Comparison of ENCODE assay signal across 29 cellular contexts in the genomic region with DNA sequence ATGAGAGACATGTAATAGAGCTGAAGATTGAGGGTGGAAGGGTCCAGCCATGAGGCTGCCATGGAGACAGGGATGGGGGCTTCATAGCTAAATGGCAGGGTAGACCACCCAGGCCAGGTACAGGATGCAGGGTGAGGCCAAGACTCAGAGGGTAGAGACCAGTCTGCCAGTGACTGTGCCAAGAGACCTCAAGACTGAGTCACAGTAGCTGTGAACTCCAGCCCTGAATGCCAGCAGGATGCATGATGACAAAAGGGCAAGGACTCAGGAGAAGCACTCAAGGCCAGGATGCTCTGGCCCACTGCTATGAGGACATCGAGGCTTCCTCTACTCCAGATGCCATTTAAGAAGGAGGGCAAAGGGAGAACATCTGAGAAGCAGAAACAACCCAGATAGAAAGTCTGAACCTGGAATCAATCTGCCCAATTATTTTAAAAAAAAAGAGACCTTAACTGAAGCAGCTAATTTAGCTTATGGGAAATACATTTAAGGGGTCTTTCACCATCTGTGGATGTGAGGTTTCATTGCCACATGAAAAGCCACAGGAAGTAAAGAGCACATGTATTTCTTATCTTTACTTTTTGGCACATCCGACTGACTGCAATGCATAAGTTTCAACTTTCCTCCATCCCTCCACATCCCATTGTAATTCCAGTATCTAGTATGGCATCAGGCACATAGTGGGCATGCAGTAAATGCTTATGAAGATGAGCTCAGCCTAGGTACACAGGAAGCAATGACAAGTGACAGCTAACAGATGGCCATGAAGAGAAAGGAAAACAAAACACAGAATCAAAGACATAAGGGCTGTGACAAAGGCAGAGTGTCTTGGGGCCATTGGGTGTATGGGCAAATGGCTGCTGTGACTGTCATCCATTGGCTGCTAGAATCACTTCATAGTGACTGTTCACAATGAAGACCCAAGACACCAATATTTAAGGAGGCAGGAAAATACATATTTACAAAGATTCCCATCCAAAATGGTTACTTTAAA. TPM values are rescaled to one million over a fixed set of nuclear protein-coding genes. Genes with fewer than 3 reads are reported as not detected.
DNase-seq lines count a peak whose midpoint lies in the region; ATAC-seq and TF ChIP-seq lines count a peak whose summit lies in the region.
"Had no signal": no experiment of that assay in that cellular context is flagged by ENCODE, and none has a peak within 500 bp of the region (broad histone marks: within the 10 kb centered on the region; RNA-seq: fewer than 3 reads in every experiment).

No MANE protein-coding gene starts in this region.

- peak overlapping the region in 1 of 2 donors; percentile 38 for H3K4me3 Mint-ChIP-seq in activated T-cell treated with anti-CD3 and anti-CD28 coated beads, Interleukin-2, amount 50 U/mL, for 72 hours
- peak overlapping the region; percentile 16 for H3K4me3 Mint-ChIP-seq in activated T-helper 17 cell treated with anti-CD3 and anti-CD28 coated beads, Interleukin-2, amount 50 U/mL, for 72 hours
- no peak overlapping the region for H3K4me3 Mint-ChIP-seq in activated CD8-positive, alpha-beta memory T cell treated with anti-CD3 and anti-CD28 coated beads, Interleukin-2, amount 10 ng/mL, durations not matched to agents 7 days and 5 days
- H3K4me3 Mint-ChIP-seq in GM23338: no peak overlapping the region
- H3K4me3 Mint-ChIP-seq: B cell had no signal

- intact Hi-C loops in right lobe of liver (cut with DNase I): no loop called here

- peaks cover 21% of the 10 kb centered on the region for H3K4me1 Mint-ChIP-seq in activated T-cell treated with anti-CD3 and anti-CD28 coated beads, Interleukin-2, amount 50 U/mL, for 72 hours (ENCODE audit: low read depth)
- H3K4me1 Mint-ChIP-seq in activated T-helper 17 cell treated with anti-CD3 and anti-CD28 coated beads, Interleukin-2, amount 50 U/mL, for 72 hours: peaks cover 21% of the 10 kb centered on the region
- H3K4me1 Mint-ChIP-seq in activated CD8-positive, alpha-beta memory T cell treated with anti-CD3 and anti-CD28 coated beads, Interleukin-2, amount 10 ng/mL, durations not matched to agents 7 days and 5 days: peaks cover 3% of the 10 kb centered on the region
- H3K4me1 Mint-ChIP-seq in GM23338: peaks cover 11% of the 10 kb centered on the region
- H3K4me1 Mint-ChIP-seq: B cell had no signal

- peak in 1 of 2 donors; percentile 3 for DNase-seq in activated T-cell treated with anti-CD3 and anti-CD28 coated beads, Interleukin-2, amount 50 U/mL, for 72 hours
- no peak for DNase-seq in activated T-cell treated with anti-CD3 and anti-CD28 coated beads, Interleukin-2, amount 50 U/mL, for 1 hour
- peak; percentile 94 for DNase-seq in Jurkat, Clone E6-1 (ENCODE audit: low read depth, low spot score)
- DNase-seq in stimulated activated naive CD8-positive, alpha-beta T cell treated with anti-CD3 and anti-CD28 coated beads, Interleukin-15, Interleukin-2, amounts not matched to agents 100 U/mL and 50 U/mL, for 24 hours: peak; percentile 19
- no peak for DNase-seq in activated CD8-positive, alpha-beta memory T cell treated with anti-CD3 and anti-CD28 coated beads, Interleukin-2, amount 10 ng/mL, durations not matched to agents 7 days and 5 days
- no peak for DNase-seq in right lobe of liver
- DNase-seq in GM23338 (ENCODE audit: low spot score): no peak
- DNase-seq: activated effector memory CD4-positive, alpha-beta T cell treated with anti-CD3 and anti-CD28 coated beads, Interleukin-2, amount 50 U/mL, for 16 hours; central memory CD4-positive, alpha-beta T cell; COR-L47; GDM1; H7; head of caudate nucleus; left ventricle myocardium superior; mesendoderm; MV-4-11; NCI-H1436 treated with DMSO at 0.1 percent for 48 hours; NCI-H446 treated with DMSO at 0.1 percent for 48 hours; NCI-H82; posterior cingulate gyrus; stimulated activated CD4-positive, alpha-beta T cell treated with anti-CD3 and anti-CD28 coated beads, Interleukin-2, amount 100 ng/mL, for 24 hours; transverse colon; WERI-Rb-1 had no signal

- WGBS in right lobe of liver (ENCODE audit: insufficient coverage, low coverage, low lambda C conversion rate, missing lambda C conversion rate): 46% methylated on average over 2 of the region's 2 CpGs

- CTCF ChIA-PET in activated CD8-positive, alpha-beta memory T cell treated with anti-CD3 and anti-CD28 coated beads, Interleukin-2, amount 10 ng/mL, durations not matched to agents 7 days and 5 days (lab: Charles Lee): no interaction called here

- peak; percentile 65 to 72 for ATAC-seq in activated T-cell treated with anti-CD3 and anti-CD28 coated beads, Interleukin-2, amount 50 U/mL, for 72 hours (replicated peaks in 1 of 2)
- ATAC-seq in activated T-helper 17 cell treated with anti-CD3 and anti-CD28 coated beads, Interleukin-2, amount 50 U/mL, for 72 hours (replicated peaks): peak; percentile 78
- ATAC-seq in stimulated activated naive CD8-positive, alpha-beta T cell treated with anti-CD3 and anti-CD28 coated beads, Interleukin-15, Interleukin-2, amounts not matched to agents 100 U/mL and 50 U/mL, for 24 hours: peak; percentile 85
- no peak for ATAC-seq in activated CD8-positive, alpha-beta memory T cell treated with anti-CD3 and anti-CD28 coated beads, Interleukin-2, amount 10 ng/mL, durations not matched to agents 7 days and 5 days
- no peak for ATAC-seq in right lobe of liver
- ATAC-seq in GM23338: no peak
- ATAC-seq: left ventricle myocardium superior had no signal

- no peaks in the 10 kb centered on the region for H3K27me3 Mint-ChIP-seq in activated T-cell treated with anti-CD3 and anti-CD28 coated beads, Interleukin-2, amount 50 U/mL, for 72 hours (ENCODE audit: low read depth)
- H3K27me3 Mint-ChIP-seq in activated T-helper 17 cell treated with anti-CD3 and anti-CD28 coated beads, Interleukin-2, amount 50 U/mL, for 72 hours: no peaks in the 10 kb centered on the region
- H3K27me3 Mint-ChIP-seq in activated CD8-positive, alpha-beta memory T cell treated with anti-CD3 and anti-CD28 coated beads, Interleukin-2, amount 10 ng/mL, durations not matched to agents 7 days and 5 days: peaks cover 5% of the 10 kb centered on the region
- H3K27me3 Mint-ChIP-seq in GM23338 (ENCODE audit: insufficient read depth, low read depth, poor library complexity): peaks cover 8% of the 10 kb centered on the region

- H3K27ac ChIP-seq in right lobe of liver (no peak overlapping the region), GM23338 (ENCODE audit: low read depth) (no peak overlapping the region)
- H3K27ac ChIP-seq: HL-60, KMS-11, right atrium auricular region, transverse colon, WERI-Rb-1 had no signal

- H3K9me3 ChIP-seq in right lobe of liver: no peaks in the 10 kb centered on the region
- H3K9me3 ChIP-seq: right atrium auricular region, transverse colon had no signal

- no peaks in the 10 kb centered on the region for H3K4me1 ChIP-seq in right lobe of liver
- peaks cover 7% of the 10 kb centered on the region; the same call in 1 of the 2 replicates for H3K4me1 ChIP-seq in GM23338 (ENCODE audit: insufficient read depth)
- H3K4me1 ChIP-seq: right atrium auricular region, transverse colon had no signal

- H3K79me2 ChIP-seq in GM23338 (replicated peaks; ENCODE audit: insufficient read depth): no peaks in the 10 kb centered on the region

- no peak overlapping the region for H3K4me3 ChIP-seq in Jurkat, Clone E6-1 (ENCODE audit: low read length)
- H3K4me3 ChIP-seq in right lobe of liver (no peak overlapping the region), GM23338 (no peak overlapping the region)
- H3K4me3 ChIP-seq: right atrium auricular region, smooth muscle cell, transverse colon had no signal

- no peak overlapping the region for H2AFZ ChIP-seq in GM23338

- no peaks in the 10 kb centered on the region for H3F3A ChIP-seq in GM23338 (replicated peaks; ENCODE audit: low read depth)

- H3K27ac Mint-ChIP-seq in activated T-cell treated with anti-CD3 and anti-CD28 coated beads, Interleukin-2, amount 50 U/mL, for 72 hours: peak overlapping the region; percentile 47
- H3K27ac Mint-ChIP-seq in activated T-helper 17 cell treated with anti-CD3 and anti-CD28 coated beads, Interleukin-2, amount 50 U/mL, for 72 hours: no peak overlapping the region
- no peak overlapping the region for H3K27ac Mint-ChIP-seq in activated CD8-positive, alpha-beta memory T cell treated with anti-CD3 and anti-CD28 coated beads, Interleukin-2, amount 10 ng/mL, durations not matched to agents 7 days and 5 days
- no peak overlapping the region for H3K27ac Mint-ChIP-seq in GM23338
- H3K27ac Mint-ChIP-seq: B cell had no signal

- no peaks in the 10 kb centered on the region for H4K20me1 ChIP-seq in GM23338 (replicated peaks; ENCODE audit: insufficient read depth)

- H3K36me3 Mint-ChIP-seq in activated T-cell treated with anti-CD3 and anti-CD28 coated beads, Interleukin-2, amount 50 U/mL, for 72 hours (ENCODE audit: insufficient read depth in 2 of 2): no peaks in the 10 kb centered on the region
- no peaks in the 10 kb centered on the region for H3K36me3 Mint-ChIP-seq in activated T-helper 17 cell treated with anti-CD3 and anti-CD28 coated beads, Interleukin-2, amount 50 U/mL, for 72 hours (ENCODE audit: low read depth)
- H3K36me3 Mint-ChIP-seq in activated CD8-positive, alpha-beta memory T cell treated with anti-CD3 and anti-CD28 coated beads, Interleukin-2, amount 10 ng/mL, durations not matched to agents 7 days and 5 days: no peaks in the 10 kb centered on the region
- H3K36me3 Mint-ChIP-seq in GM23338 (ENCODE audit: low read depth): no peaks in the 10 kb centered on the region

- 0 out of 2 replicates have a peak, but pooled peaks cover 3% of the 10 kb centered on the region for H3K9me2 ChIP-seq in GM23338 (ENCODE audit: insufficient read depth)

- no peak overlapping the region for H3K4me2 ChIP-seq in GM23338
- H3K4me2 ChIP-seq: KMS-11, smooth muscle cell had no signal

- H3K9me3 Mint-ChIP-seq in activated T-cell treated with anti-CD3 and anti-CD28 coated beads, Interleukin-2, amount 50 U/mL, for 72 hours: no peaks in the 10 kb centered on the region
- no peaks in the 10 kb centered on the region for H3K9me3 Mint-ChIP-seq in activated T-helper 17 cell treated with anti-CD3 and anti-CD28 coated beads, Interleukin-2, amount 50 U/mL, for 72 hours
- no peaks in the 10 kb centered on the region for H3K9me3 Mint-ChIP-seq in activated CD8-positive, alpha-beta memory T cell treated with anti-CD3 and anti-CD28 coated beads, Interleukin-2, amount 10 ng/mL, durations not matched to agents 7 days and 5 days (ENCODE audit: low read depth)
- no peaks in the 10 kb centered on the region for H3K9me3 Mint-ChIP-seq in GM23338

- no peaks in the 10 kb centered on the region for H3K27me3 ChIP-seq in right lobe of liver
- H3K27me3 ChIP-seq in GM23338 (ENCODE audit: insufficient read depth): no peaks in the 10 kb centered on the region
- H3K27me3 ChIP-seq: right atrium auricular region, transverse colon had no signal

- H3K36me3 ChIP-seq in right lobe of liver: no peaks in the 10 kb centered on the region
- H3K36me3 ChIP-seq in GM23338 (ENCODE audit: insufficient read depth): no peaks in the 10 kb centered on the region
- H3K36me3 ChIP-seq: right atrium auricular region, transverse colon, WERI-Rb-1 had no signal

- TF ChIP-seq POLR2A in right lobe of liver (IDR thresholded peaks at IDR 0.05): no peak

- TF ChIP-seq CTCF in right lobe of liver (IDR thresholded peaks at IDR 0.05): no peak
- no peak for TF ChIP-seq CTCF in GM23338 (conservative IDR thresholded peaks at IDR 0.05; ENCODE audit: low read depth in 2 of 2)

RNA-seq across cellular contexts. Expression of a gene that starts 40.2 kb away (rescaled TPM):
- total RNA-seq in activated T-cell treated with anti-CD3 and anti-CD28 coated beads, Interleukin-2, amount 50 U/mL, for 72 hours: 1 to 10 TPM in 1 of 2 donors, under 1 TPM in 1; 0.58 to 1.1 TPM
- 27.6 TPM for polyA plus RNA-seq in Jurkat, Clone E6-1 (2012; ENCODE audit: insufficient read depth, insufficient read length)
- under 1 TPM; 0.11 to 0.42 TPM for total RNA-seq in activated T-helper 17 cell treated with anti-CD3 and anti-CD28 coated beads, Interleukin-2, amount 50 U/mL, for 72 hours
- total RNA-seq in activated CD8-positive, alpha-beta memory T cell treated with anti-CD3 and anti-CD28 coated beads, Interleukin-2, amount 10 ng/mL, durations not matched to agents 7 days and 5 days: under 1 TPM in 1 of 2 experiments, not detected in 1; 0.21 TPM
- 1 to 10 TPM; 1.3 to 5.9 (median 2.8) TPM for total RNA-seq in right lobe of liver
- 2.1 and 3.6 TPM in 2 replicates for total RNA-seq in GM23338 (2014; rRNA removed; shearing (Covaris generic))
- 2.3 and 2.7 TPM in 2 replicates for polyA plus RNA-seq in GM23338 (2016; fragmentation: Nextera tagmentation; extraction: Ambion mirVana)
- total RNA-seq: B cell had no signal

Comparison
In these comparisons a context has a peak if more than half of its experiments do, and no peak if none do; other contexts are left out.
1. ATAC-seq: peak in activated T-cell treated with anti-CD3 and anti-CD28 coated beads, Interleukin-2, amount 50 U/mL, for 72 hours (2 of 2), activated T-helper 17 cell treated with anti-CD3 and anti-CD28 coated beads, Interleukin-2, amount 50 U/mL, for 72 hours (single experiment) and stimulated activated naive CD8-positive, alpha-beta T cell treated with anti-CD3 and anti-CD28 coated beads, Interleukin-15, Interleukin-2, amounts not matched to agents 100 U/mL and 50 U/mL, for 24 hours (single experiment); none in activated CD8-positive, alpha-beta memory T cell treated with anti-CD3 and anti-CD28 coated beads, Interleukin-2, amount 10 ng/mL, durations not matched to agents 7 days and 5 days (single experiment), right lobe of liver (0 of 4) and GM23338 (single experiment).
2. DNase-seq: peak in Jurkat, Clone E6-1 (single experiment) and stimulated activated naive CD8-positive, alpha-beta T cell treated with anti-CD3 and anti-CD28 coated beads, Interleukin-15, Interleukin-2, amounts not matched to agents 100 U/mL and 50 U/mL, for 24 hours (single experiment); none in activated T-cell treated with anti-CD3 and anti-CD28 coated beads, Interleukin-2, amount 50 U/mL, for 1 hour (single experiment), activated CD8-positive, alpha-beta memory T cell treated with anti-CD3 and anti-CD28 coated beads, Interleukin-2, amount 10 ng/mL, durations not matched to agents 7 days and 5 days (single experiment), right lobe of liver (0 of 3) and GM23338 (single experiment).